In the genomic region with DNA sequence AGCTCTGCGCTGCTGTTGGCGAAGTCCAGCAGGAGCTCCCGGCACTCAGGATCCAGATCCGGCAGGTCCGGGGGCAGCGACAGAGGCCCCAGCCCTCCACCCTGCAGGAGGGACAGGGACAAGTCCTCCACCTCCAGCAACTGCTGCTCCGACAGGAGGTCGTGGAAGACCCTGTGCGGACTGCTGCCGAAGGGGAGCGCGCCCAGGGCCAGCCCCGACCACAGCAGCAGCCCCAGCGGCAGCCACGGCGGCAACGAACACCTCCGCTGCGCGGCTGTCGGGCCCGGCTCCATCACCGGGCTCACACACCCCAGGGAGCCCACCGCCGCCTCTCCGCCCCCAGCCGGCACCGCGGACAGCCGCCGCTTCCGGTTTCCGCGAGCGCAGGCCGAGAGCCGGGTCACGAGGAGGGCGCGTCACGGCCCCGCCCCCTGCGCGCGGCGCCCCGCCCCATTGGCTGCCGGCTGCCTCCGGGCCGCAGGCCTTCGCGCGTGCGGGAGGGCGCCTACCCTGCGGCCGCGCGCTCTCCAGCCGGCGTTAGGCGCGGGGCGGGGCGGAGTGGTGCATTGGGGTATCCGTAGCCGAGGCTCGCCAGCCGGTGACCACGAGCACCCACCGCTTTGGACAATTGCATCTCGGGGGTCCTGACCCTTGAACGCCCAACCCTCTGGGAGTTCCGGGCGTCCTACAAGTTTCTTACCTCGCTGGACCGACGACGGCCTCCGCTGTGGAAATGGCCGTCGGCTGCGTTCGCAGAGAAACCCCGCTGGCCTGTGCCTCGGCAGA, we compare ENCODE assay signal across 8 cellular contexts. TPM values are rescaled to one million over a fixed set of nuclear protein-coding genes. Genes with fewer than 3 reads are reported as not detected.
DNase-seq lines count a peak whose midpoint lies in the region; TF ChIP-seq lines count a peak whose summit lies in the region.

A gene with protein sequence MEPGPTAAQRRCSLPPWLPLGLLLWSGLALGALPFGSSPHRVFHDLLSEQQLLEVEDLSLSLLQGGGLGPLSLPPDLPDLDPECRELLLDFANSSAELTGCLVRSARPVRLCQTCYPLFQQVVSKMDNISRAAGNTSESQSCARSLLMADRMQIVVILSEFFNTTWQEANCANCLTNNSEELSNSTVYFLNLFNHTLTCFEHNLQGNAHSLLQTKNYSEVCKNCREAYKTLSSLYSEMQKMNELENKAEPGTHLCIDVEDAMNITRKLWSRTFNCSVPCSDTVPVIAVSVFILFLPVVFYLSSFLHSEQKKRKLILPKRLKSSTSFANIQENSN (minus strand): TSS at position 383 of the 786 bp plus-strand sequence. CDS start 90 bp downstream, at position 293.

- no peaks in the 10 kb centered on the region for H3K9me3 Mint-ChIP-seq in neural crest cell

- peaks cover 3% of the 10 kb centered on the region for H3K27me3 Mint-ChIP-seq in neural crest cell (ENCODE audit: low read depth)

- peak within 1 kb of the TSS; percentile 78 for H3K27ac Mint-ChIP-seq in neural crest cell (ENCODE audit: unreplicated experiment)

- peak; percentile 19 for TF ChIP-seq CTCF in neural crest cell (conservative IDR thresholded peaks at IDR 0.05)

- H3K36me3 Mint-ChIP-seq in neural crest cell (ENCODE audit: low read depth), result no peaks in the 10 kb centered on the region

- peaks cover 18% of the 10 kb centered on the region for H3K4me1 Mint-ChIP-seq in neural crest cell

- H3K4me3 Mint-ChIP-seq in neural crest cell, result peak within 1 kb of the TSS; percentile 93

- DNase-seq in EL (peak; percentile 88), H4 (ENCODE audit: low spot score) (peak; percentile 61), LoVo (ENCODE audit: low spot score) (peak; percentile 90), SIG-M5 (lab: John Stamatoyannopoulos, UW) (peak; percentile 6), activated gamma-delta T cell (lab: John Stamatoyannopoulos, UW) (peak; percentile 95), fibroblast of the conjunctiva (ENCODE audit: low read depth) (peak; percentile 64), neural crest cell (ENCODE audit: low read depth, low spot score) (peak; percentile 90), stromal cell of bone marrow (ENCODE audit: low read depth) (peak; percentile 78)

RNA-seq across cellular contexts. Expression of the gene that starts here (rescaled TPM):
- 19.0 and 29.8 TPM in 2 replicates for total RNA-seq in H4 (2014; rRNA removed; shearing (Covaris generic))
- total RNA-seq in neural crest cell, result 19.9 and 20.4 TPM in 2 replicates

Comparison
In these comparisons a context has a peak if more than half of its experiments do, and no peak if none do; other contexts are left out.
1. Peak in every context shown above with its lines: DNase-seq.
2. DNase-seq: peak in every context shown above with its lines; median percentile 95 in activated gamma-delta T cell; 90 in LoVo; 90 in neural crest cell; 88 in EL; 78 in stromal cell of bone marrow; 64 in fibroblast of the conjunctiva; 61 in H4; 6 in SIG-M5.